33 cellular contexts compared by ENCODE assay signal in the genomic region with DNA sequence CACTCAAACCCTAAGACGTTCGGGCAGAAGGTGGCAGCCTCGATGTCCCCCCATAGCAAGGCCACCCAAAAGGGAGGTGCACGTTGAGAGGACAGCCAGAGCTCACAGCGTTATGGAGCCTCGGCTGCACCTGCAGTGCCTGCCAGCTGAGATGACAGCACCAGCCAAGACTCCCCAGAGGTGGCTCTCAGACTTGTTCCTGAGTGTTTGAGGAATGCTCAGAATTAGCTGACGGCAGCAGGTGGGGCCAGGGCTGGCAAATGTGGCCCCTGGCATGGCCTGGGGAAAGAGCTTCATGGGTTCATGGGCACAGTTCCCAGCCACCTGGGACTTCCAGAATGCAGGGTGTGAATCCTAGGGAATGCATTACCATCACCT.
DNase-seq lines count a peak whose midpoint lies in the region; ATAC-seq, FAIRE-seq and TF ChIP-seq lines count a peak whose summit lies in the region.
"Had no signal": no experiment of that assay in that cellular context is flagged by ENCODE, and none has a peak within 500 bp of the region (broad histone marks: within the 10 kb centered on the region; RNA-seq: fewer than 3 reads in every experiment).

No MANE protein-coding gene starts in this region.

- TF ChIP-seq CTCF in right atrium auricular region (IDR thresholded peaks at IDR 0.05) (no peak), left ventricle myocardium inferior (IDR thresholded peaks at IDR 0.05; ENCODE audit: borderline replicate concordance) (no peak), lower lobe of right lung (IDR thresholded peaks at IDR 0.05) (no peak)

- intact Hi-C loops in left ventricle myocardium inferior (cut with micrococcal nuclease): no loop called here
- intact Hi-C loops in activated T-helper 2 cell treated with anti-CD3 and anti-CD28 coated beads, Interferon-gamma antibody, Interleukin-2, Interleukin-4, amounts not matched to agents 10 μg/mL and 5 μg/mL and 100 μg/mL, durations not matched to agents 14 hours and 24 hours and 36 hours (cut with micrococcal nuclease): no loop called here
- intact Hi-C loops in lower lobe of right lung (cut with DNase I): no loop called here

- H3K9me3 Mint-ChIP-seq in activated T-helper 2 cell treated with anti-CD3 and anti-CD28 coated beads, Interferon-gamma antibody, Interleukin-2, Interleukin-4, amounts not matched to agents 10 μg/mL and 5 μg/mL and 100 μg/mL, durations not matched to agents 14 hours and 24 hours and 36 hours: peaks cover 4% of the 10 kb centered on the region
- H3K9me3 Mint-ChIP-seq: activated CD4-positive, alpha-beta T cell treated with anti-CD3 and anti-CD28 coated beads, Interleukin-2, amount 10 ng/mL, durations not matched to agents 24 days and 14 days; activated T-helper 1 cell treated with anti-CD3 and anti-CD28 coated beads, Interleukin-12 subunit alpha, Interleukin-12 subunit beta, Interleukin-2, Interleukin-4 antibody, amounts not matched to agents 30 ng/mL and 10 ng/mL and 1 ng/mL, durations not matched to agents 14 hours and 24 hours and 36 hours had no signal

- ATAC-seq in lower lobe of right lung (peak; percentile 86 to 96), HG03432 (IDR thresholded peaks at IDR 0.05; ENCODE audit: unreplicated experiment) (no peak)
- ATAC-seq: heart left ventricle had no signal

- H3K27ac ChIP-seq in right atrium auricular region (no peak overlapping the region), left ventricle myocardium inferior (replicated peaks) (no peak overlapping the region), lower lobe of right lung (peak overlapping the region; percentile 18)
- H3K27ac ChIP-seq: heart left ventricle, neutrophil, prostate gland, sigmoid colon, suprapubic skin had no signal

- no peaks in the 10 kb centered on the region for H3K9me3 ChIP-seq in right atrium auricular region
- no peaks in the 10 kb centered on the region for H3K9me3 ChIP-seq in left ventricle myocardium inferior (replicated peaks)
- H3K9me3 ChIP-seq in lower lobe of right lung: no peaks in the 10 kb centered on the region
- H3K9me3 ChIP-seq: BE2C, heart left ventricle, neutrophil, prostate gland, sigmoid colon, suprapubic skin had no signal

- H3K36me3 ChIP-seq in right atrium auricular region (no peaks in the 10 kb centered on the region), left ventricle myocardium inferior (no peaks in the 10 kb centered on the region), lower lobe of right lung (no peaks in the 10 kb centered on the region)
- H3K36me3 ChIP-seq: BE2C, HAP-1, heart left ventricle, neutrophil, prostate gland, sigmoid colon, suprapubic skin had no signal

- H3K4me1 ChIP-seq in right atrium auricular region (no peaks in the 10 kb centered on the region), left ventricle myocardium inferior (peaks cover 19% of the 10 kb centered on the region), lower lobe of right lung (peaks cover 8% of the 10 kb centered on the region)
- H3K4me1 ChIP-seq: BE2C, HAP-1, prostate gland, sigmoid colon, suprapubic skin had no signal

- peaks cover 9% of the 10 kb centered on the region for H3K27me3 Mint-ChIP-seq in activated T-helper 2 cell treated with anti-CD3 and anti-CD28 coated beads, Interferon-gamma antibody, Interleukin-2, Interleukin-4, amounts not matched to agents 10 μg/mL and 5 μg/mL and 100 μg/mL, durations not matched to agents 14 hours and 24 hours and 36 hours (ENCODE audit: low read depth)

- peak; percentile 47 for DNase-seq in right atrium auricular region (ENCODE audit: low spot score)
- no peak for DNase-seq in left ventricle myocardium inferior
- peak; percentile 5 for DNase-seq in activated T-helper 2 cell treated with anti-CD3 and anti-CD28 coated beads, Interferon-gamma antibody, Interleukin-2, Interleukin-4, amounts not matched to agents 10 μg/mL and 5 μg/mL and 100 μg/mL, durations not matched to agents 14 hours and 24 hours and 36 hours (ENCODE audit: low spot score)
- DNase-seq in lower lobe of right lung: no peak
- DNase-seq in urothelium cell line (ENCODE audit: low spot score): peak; percentile 76
- no peak for DNase-seq in activated naive CD4-positive, alpha-beta T cell (lab: John Stamatoyannopoulos, UW)
- DNase-seq in SK-N-DZ (ENCODE audit: low spot score): no peak
- DNase-seq: activated CD4-positive, alpha-beta T cell treated with anti-CD3 and anti-CD28 coated beads, Interleukin-2, amount 10 ng/mL, durations not matched to agents 24 days and 14 days; activated naive CD4-positive, alpha-beta T cell treated with anti-CD3 and anti-CD28 coated beads, Interleukin-2, amount 50 U/mL, for 16 hours; amygdala; BE2C; DMS153; effector memory CD4-positive, alpha-beta T cell; foreskin fibroblast; GDM1; heart left ventricle; KBM-7; kidney glomerular epithelial cell; mesenchymal stem cell; NCI-H1436; NCI-H2107; NCI-H510A; SHP77 treated with DMSO at 0.1 percent for 48 hours; sigmoid colon; stimulated activated naive CD4-positive, alpha-beta T cell had no signal

- H3K27ac Mint-ChIP-seq in activated T-helper 2 cell treated with anti-CD3 and anti-CD28 coated beads, Interferon-gamma antibody, Interleukin-2, Interleukin-4, amounts not matched to agents 10 μg/mL and 5 μg/mL and 100 μg/mL, durations not matched to agents 14 hours and 24 hours and 36 hours: no peak overlapping the region
- H3K27ac Mint-ChIP-seq: activated CD4-positive, alpha-beta T cell treated with anti-CD3 and anti-CD28 coated beads, Interleukin-2, amount 10 ng/mL, durations not matched to agents 24 days and 14 days; activated T-helper 1 cell treated with anti-CD3 and anti-CD28 coated beads, Interleukin-12 subunit alpha, Interleukin-12 subunit beta, Interleukin-2, Interleukin-4 antibody, amounts not matched to agents 30 ng/mL and 10 ng/mL and 1 ng/mL, durations not matched to agents 14 hours and 24 hours and 36 hours had no signal

- H3K4me3 ChIP-seq in right atrium auricular region: no peak overlapping the region
- no peak overlapping the region for H3K4me3 ChIP-seq in left ventricle myocardium inferior
- no peak overlapping the region for H3K4me3 ChIP-seq in lower lobe of right lung
- H3K4me3 ChIP-seq: HAP-1, heart left ventricle, prostate gland, sigmoid colon, suprapubic skin had no signal

- H3K27me3 ChIP-seq in right atrium auricular region (no peaks in the 10 kb centered on the region), left ventricle myocardium inferior (ENCODE audit: low read depth) (no peaks in the 10 kb centered on the region), lower lobe of right lung (ENCODE audit: low read depth) (no peaks in the 10 kb centered on the region)
- H3K27me3 ChIP-seq: BE2C, heart left ventricle, sigmoid colon, suprapubic skin had no signal

- no peak overlapping the region for H3K4me3 Mint-ChIP-seq in activated T-helper 2 cell treated with anti-CD3 and anti-CD28 coated beads, Interferon-gamma antibody, Interleukin-2, Interleukin-4, amounts not matched to agents 10 μg/mL and 5 μg/mL and 100 μg/mL, durations not matched to agents 14 hours and 24 hours and 36 hours (ENCODE audit: low read depth)
- H3K4me3 Mint-ChIP-seq: activated CD4-positive, alpha-beta T cell treated with anti-CD3 and anti-CD28 coated beads, Interleukin-2, amount 10 ng/mL, durations not matched to agents 24 days and 14 days; activated T-helper 1 cell treated with anti-CD3 and anti-CD28 coated beads, Interleukin-12 subunit alpha, Interleukin-12 subunit beta, Interleukin-2, Interleukin-4 antibody, amounts not matched to agents 30 ng/mL and 10 ng/mL and 1 ng/mL, durations not matched to agents 14 hours and 24 hours and 36 hours had no signal

- FAIRE-seq in urothelium cell line (lab: Jason Lieb, UNC): no peak
- FAIRE-seq: colon, HTR-8/SVneo had no signal

- peaks cover 7% of the 10 kb centered on the region for H3K4me1 Mint-ChIP-seq in activated T-helper 2 cell treated with anti-CD3 and anti-CD28 coated beads, Interferon-gamma antibody, Interleukin-2, Interleukin-4, amounts not matched to agents 10 μg/mL and 5 μg/mL and 100 μg/mL, durations not matched to agents 14 hours and 24 hours and 36 hours (ENCODE audit: low read depth)

- H3K36me3 Mint-ChIP-seq in activated T-helper 2 cell treated with anti-CD3 and anti-CD28 coated beads, Interferon-gamma antibody, Interleukin-2, Interleukin-4, amounts not matched to agents 10 μg/mL and 5 μg/mL and 100 μg/mL, durations not matched to agents 14 hours and 24 hours and 36 hours (ENCODE audit: low read depth): no peaks in the 10 kb centered on the region

Comparison
In these comparisons a context has a peak if more than half of its experiments do, and no peak if none do; other contexts are left out.
1. DNase-seq: peak in right atrium auricular region (single experiment), activated T-helper 2 cell treated with anti-CD3 and anti-CD28 coated beads, Interferon-gamma antibody, Interleukin-2, Interleukin-4, amounts not matched to agents 10 μg/mL and 5 μg/mL and 100 μg/mL, durations not matched to agents 14 hours and 24 hours and 36 hours (single experiment) and urothelium cell line (single experiment); none in left ventricle myocardium inferior (single experiment), lower lobe of right lung (single experiment), activated naive CD4-positive, alpha-beta T cell (0 of 4) and SK-N-DZ (single experiment).